Comparison of ENCODE assay signal across 2 cellular contexts in the genomic region with DNA sequence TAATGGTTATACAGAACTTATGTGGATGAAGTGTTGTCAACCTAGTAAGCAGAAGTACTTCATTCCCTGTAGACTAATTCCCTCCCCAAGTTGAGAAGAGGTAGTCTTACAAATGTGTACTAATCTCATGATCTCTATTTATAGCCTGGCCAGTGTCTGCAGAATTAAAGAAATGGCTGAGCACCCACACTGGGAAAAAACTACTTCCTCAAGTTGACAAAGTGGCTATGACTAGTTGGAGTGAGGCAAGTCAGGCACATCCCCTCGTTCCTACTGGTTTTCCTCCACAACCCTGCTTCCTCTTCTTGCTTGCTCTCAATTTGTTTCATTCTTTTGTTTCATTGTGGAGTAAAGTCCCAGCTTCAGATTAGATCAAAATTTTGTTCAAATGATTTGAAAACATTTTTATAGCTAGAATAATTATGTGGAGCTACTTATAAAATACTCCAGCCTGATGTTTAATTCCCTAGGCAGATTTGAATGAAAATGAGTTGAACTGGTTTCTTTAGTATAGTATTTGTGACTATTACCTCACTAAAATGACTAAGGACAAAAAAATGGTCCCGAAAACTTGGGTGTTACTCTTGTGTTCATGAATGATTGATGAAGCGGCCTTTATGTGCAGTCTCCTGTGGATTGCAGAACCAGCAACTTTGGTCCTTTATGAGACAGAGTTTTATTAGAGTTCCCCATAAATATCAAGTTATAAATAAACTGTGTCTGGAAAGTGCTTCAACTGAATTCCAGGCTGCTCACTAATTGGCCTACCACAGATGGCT.
TF ChIP-seq lines count a peak whose summit lies in the region.

No MANE protein-coding gene starts in this region.

TF ChIP-seq in IMR-90, 13 proteins besides CTCF, POLR2A, EP300 and RAD21 (continued from another document):
- TF ChIP-seq RFX5 (IDR thresholded peaks at IDR 0.05; ENCODE audit: low read depth, low read length): no peak
- TF ChIP-seq, protein P1, sequence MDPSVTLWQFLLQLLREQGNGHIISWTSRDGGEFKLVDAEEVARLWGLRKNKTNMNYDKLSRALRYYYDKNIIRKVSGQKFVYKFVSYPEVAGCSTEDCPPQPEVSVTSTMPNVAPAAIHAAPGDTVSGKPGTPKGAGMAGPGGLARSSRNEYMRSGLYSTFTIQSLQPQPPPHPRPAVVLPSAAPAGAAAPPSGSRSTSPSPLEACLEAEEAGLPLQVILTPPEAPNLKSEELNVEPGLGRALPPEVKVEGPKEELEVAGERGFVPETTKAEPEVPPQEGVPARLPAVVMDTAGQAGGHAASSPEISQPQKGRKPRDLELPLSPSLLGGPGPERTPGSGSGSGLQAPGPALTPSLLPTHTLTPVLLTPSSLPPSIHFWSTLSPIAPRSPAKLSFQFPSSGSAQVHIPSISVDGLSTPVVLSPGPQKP (IDR thresholded peaks at IDR 0.05; ENCODE audit: borderline replicate concordance, low read depth, low read length): no peak
- no peak for TF ChIP-seq FOS (IDR thresholded peaks at IDR 0.05; ENCODE audit: low read depth, low read length)
- TF ChIP-seq BHLHE40 (IDR thresholded peaks at IDR 0.05; ENCODE audit: low read depth, low read length): no peak
- no peak for TF ChIP-seq MAZ (IDR thresholded peaks at IDR 0.05; ENCODE audit: borderline replicate concordance, low read depth, low read length)
- TF ChIP-seq MAFK (IDR thresholded peaks at IDR 0.05; ENCODE audit: low read depth, low read length): no peak
- TF ChIP-seq NFE2L2 (IDR thresholded peaks at IDR 0.05; ENCODE audit: low read depth, low read length): no peak
- TF ChIP-seq CEBPB (IDR thresholded peaks at IDR 0.05; ENCODE audit: low read depth, low read length): no peak
- no peak for TF ChIP-seq CHD1 (IDR thresholded peaks at IDR 0.05; ENCODE audit: low read depth, low read length)
- TF ChIP-seq, protein P2, sequence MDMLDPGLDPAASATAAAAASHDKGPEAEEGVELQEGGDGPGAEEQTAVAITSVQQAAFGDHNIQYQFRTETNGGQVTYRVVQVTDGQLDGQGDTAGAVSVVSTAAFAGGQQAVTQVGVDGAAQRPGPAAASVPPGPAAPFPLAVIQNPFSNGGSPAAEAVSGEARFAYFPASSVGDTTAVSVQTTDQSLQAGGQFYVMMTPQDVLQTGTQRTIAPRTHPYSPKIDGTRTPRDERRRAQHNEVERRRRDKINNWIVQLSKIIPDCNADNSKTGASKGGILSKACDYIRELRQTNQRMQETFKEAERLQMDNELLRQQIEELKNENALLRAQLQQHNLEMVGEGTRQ (IDR thresholded peaks at IDR 0.05; ENCODE audit: low read depth, low read length): no peak

TF ChIP-seq in WTC11, 78 proteins besides CTCF, POLR2A, EP300 and RAD21:
- TF ChIP-seq, protein P3, sequence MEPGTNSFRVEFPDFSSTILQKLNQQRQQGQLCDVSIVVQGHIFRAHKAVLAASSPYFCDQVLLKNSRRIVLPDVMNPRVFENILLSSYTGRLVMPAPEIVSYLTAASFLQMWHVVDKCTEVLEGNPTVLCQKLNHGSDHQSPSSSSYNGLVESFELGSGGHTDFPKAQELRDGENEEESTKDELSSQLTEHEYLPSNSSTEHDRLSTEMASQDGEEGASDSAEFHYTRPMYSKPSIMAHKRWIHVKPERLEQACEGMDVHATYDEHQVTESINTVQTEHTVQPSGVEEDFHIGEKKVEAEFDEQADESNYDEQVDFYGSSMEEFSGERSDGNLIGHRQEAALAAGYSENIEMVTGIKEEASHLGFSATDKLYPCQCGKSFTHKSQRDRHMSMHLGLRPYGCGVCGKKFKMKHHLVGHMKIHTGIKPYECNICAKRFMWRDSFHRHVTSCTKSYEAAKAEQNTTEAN (CRISPR knock-in tag; IDR thresholded peaks at IDR 0.05): no peak
- TF ChIP-seq CBFB (CRISPR knock-in tag; IDR thresholded peaks at IDR 0.05; ENCODE audit: low read depth) (no peak), TEAD1 (CRISPR knock-in tag; IDR thresholded peaks at IDR 0.05) (no peak), ATF1 (CRISPR knock-in tag; IDR thresholded peaks at IDR 0.05) (no peak), ZNF317 (CRISPR knock-in tag; IDR thresholded peaks at IDR 0.05; ENCODE audit: borderline replicate concordance, low read depth) (no peak), ZNF263 (CRISPR knock-in tag; IDR thresholded peaks at IDR 0.05; ENCODE audit: low read depth) (no peak), NFE2L1 (CRISPR knock-in tag; IDR thresholded peaks at IDR 0.05) (no peak), SMAD4 (CRISPR knock-in tag; IDR thresholded peaks at IDR 0.05) (no peak), RORB (CRISPR knock-in tag; IDR thresholded peaks at IDR 0.05) (no peak)
- TF ChIP-seq, protein P2 (CRISPR knock-in tag; IDR thresholded peaks at IDR 0.05): no peak
- TF ChIP-seq, protein P4, sequence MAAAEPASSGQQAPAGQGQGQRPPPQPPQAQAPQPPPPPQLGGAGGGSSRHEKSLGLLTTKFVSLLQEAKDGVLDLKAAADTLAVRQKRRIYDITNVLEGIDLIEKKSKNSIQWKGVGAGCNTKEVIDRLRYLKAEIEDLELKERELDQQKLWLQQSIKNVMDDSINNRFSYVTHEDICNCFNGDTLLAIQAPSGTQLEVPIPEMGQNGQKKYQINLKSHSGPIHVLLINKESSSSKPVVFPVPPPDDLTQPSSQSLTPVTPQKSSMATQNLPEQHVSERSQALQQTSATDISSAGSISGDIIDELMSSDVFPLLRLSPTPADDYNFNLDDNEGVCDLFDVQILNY (CRISPR knock-in tag; IDR thresholded peaks at IDR 0.05): no peak
- TF ChIP-seq, protein P5, sequence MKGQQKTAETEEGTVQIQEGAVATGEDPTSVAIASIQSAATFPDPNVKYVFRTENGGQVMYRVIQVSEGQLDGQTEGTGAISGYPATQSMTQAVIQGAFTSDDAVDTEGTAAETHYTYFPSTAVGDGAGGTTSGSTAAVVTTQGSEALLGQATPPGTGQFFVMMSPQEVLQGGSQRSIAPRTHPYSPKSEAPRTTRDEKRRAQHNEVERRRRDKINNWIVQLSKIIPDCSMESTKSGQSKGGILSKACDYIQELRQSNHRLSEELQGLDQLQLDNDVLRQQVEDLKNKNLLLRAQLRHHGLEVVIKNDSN (CRISPR knock-in tag; IDR thresholded peaks at IDR 0.05): no peak
- TF ChIP-seq, protein P6, sequence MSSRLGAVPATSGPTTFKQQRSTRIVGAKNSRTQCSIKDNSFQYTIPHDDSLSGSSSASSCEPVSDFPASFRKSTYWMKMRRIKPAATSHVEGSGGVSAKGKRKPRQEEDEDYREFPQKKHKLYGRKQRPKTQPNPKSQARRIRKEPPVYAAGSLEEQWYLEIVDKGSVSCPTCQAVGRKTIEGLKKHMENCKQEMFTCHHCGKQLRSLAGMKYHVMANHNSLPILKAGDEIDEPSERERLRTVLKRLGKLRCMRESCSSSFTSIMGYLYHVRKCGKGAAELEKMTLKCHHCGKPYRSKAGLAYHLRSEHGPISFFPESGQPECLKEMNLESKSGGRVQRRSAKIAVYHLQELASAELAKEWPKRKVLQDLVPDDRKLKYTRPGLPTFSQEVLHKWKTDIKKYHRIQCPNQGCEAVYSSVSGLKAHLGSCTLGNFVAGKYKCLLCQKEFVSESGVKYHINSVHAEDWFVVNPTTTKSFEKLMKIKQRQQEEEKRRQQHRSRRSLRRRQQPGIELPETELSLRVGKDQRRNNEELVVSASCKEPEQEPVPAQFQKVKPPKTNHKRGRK (CRISPR knock-in tag; IDR thresholded peaks at IDR 0.05; ENCODE audit: borderline replicate concordance): no peak
